ENCODE assay signal across 12 cellular contexts in the genomic region with DNA sequence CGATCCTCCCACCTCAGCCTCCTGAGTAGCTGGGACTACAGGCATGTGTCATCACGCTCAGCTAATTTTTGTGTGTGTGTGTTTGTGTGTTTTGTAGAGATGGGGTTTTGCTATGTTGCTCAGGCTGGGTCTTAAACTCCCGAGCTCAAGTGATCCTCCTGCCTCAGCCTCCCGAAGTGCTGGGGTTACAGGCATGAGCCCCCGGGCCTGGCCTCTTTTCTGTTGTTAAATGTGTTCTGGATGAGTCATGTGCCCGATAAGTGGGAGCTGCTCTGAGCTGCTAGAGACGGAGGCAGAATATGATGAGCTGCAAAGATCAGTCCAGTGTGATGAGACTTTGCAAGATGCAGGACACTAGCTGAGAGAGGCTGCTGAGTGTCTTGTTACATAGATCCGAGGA.
"Had no signal": no experiment of that assay in that cellular context is flagged by ENCODE, and none has a peak within 500 bp of the region (broad histone marks: within the 10 kb centered on the region; RNA-seq: fewer than 3 reads in every experiment).

No MANE protein-coding gene starts in this region.

- ATAC-seq: activated naive CD4-positive, alpha-beta T cell treated with anti-CD3 and anti-CD28 coated beads, Interleukin-2, amount 50 U/mL, for 72 hours; naive thymus-derived CD4-positive, alpha-beta T cell; psoas muscle; sciatic nerve; stimulated activated naive CD8-positive, alpha-beta T cell treated with anti-CD3 and anti-CD28 coated beads, Interleukin-15, Interleukin-2, amounts not matched to agents 100 U/mL and 50 U/mL, for 24 hours; T-cell had no signal

- H3K27me3 ChIP-seq: neutrophil, suprapubic skin had no signal

- H3K9me3 ChIP-seq: neutrophil, psoas muscle, suprapubic skin had no signal

- H3K27ac Mint-ChIP-seq: activated B cell treated with CpG ODN at 0.5 μM for 24 hours; activated naive CD4-positive, alpha-beta T cell treated with anti-CD3 and anti-CD28 coated beads, Interleukin-2, amount 50 U/mL, for 72 hours; T-cell; type B pancreatic cell had no signal

- H3K27ac ChIP-seq: neutrophil, psoas muscle, suprapubic skin had no signal

- H3K4me1 Mint-ChIP-seq: activated B cell treated with CpG ODN at 0.5 μM for 24 hours had no signal

- H3K4me3 Mint-ChIP-seq: activated B cell treated with CpG ODN at 0.5 μM for 24 hours; naive thymus-derived CD4-positive, alpha-beta T cell; T-cell; type B pancreatic cell had no signal

- H3K9me3 Mint-ChIP-seq: activated B cell treated with CpG ODN at 0.5 μM for 24 hours; activated naive CD4-positive, alpha-beta T cell treated with anti-CD3 and anti-CD28 coated beads, Interleukin-2, amount 50 U/mL, for 72 hours; naive thymus-derived CD4-positive, alpha-beta T cell; T-cell; type B pancreatic cell had no signal

- H3K4me3 ChIP-seq: psoas muscle, suprapubic skin had no signal

- H3K27me3 Mint-ChIP-seq: activated B cell treated with CpG ODN at 0.5 μM for 24 hours; naive thymus-derived CD4-positive, alpha-beta T cell; T-cell; type B pancreatic cell had no signal

- DNase-seq: activated B cell treated with CpG ODN at 0.5 μM for 24 hours; activated CD4-positive, alpha-beta T cell treated with anti-CD3 and anti-CD28 coated beads, Interleukin-2, amount 50 U/mL, for 1 hour; naive thymus-derived CD4-positive, alpha-beta T cell; psoas muscle; stimulated activated CD4-positive, alpha-beta T cell treated with anti-CD3 and anti-CD28 coated beads, Interleukin-12 subunit alpha, Interleukin-12 subunit beta, amount 100 ng/mL, for 4 hours; stimulated activated naive CD8-positive, alpha-beta T cell treated with anti-CD3 and anti-CD28 coated beads, Interleukin-15, Interleukin-2, amounts not matched to agents 100 U/mL and 50 U/mL, for 24 hours; T-cell had no signal
